1 cellular context compared by ENCODE assay signal in the genomic region with DNA sequence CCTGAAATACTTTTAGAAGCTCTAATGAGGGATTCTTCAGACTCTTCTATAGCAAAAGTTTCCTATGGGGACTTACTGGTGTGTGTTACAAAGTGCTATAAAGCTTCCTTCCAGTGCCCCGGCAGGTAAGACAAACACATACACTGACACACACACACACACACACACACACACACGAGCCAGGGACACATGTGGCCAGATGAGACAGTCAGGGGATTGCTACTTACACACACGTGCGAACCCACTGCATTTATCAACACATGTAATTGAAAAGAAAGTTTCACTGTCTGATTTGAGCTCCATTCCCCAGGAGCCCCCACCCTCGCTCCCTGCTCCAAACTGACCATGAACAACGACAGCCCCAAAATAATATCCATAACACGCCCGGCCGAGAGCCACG.
TF ChIP-seq lines count a peak whose summit lies in the region.

No MANE protein-coding gene starts in this region.

TF ChIP-seq in SK-N-SH, 30 proteins besides CTCF, POLR2A, EP300 and RAD21 (continued from another document):
- TF ChIP-seq, protein P1, sequence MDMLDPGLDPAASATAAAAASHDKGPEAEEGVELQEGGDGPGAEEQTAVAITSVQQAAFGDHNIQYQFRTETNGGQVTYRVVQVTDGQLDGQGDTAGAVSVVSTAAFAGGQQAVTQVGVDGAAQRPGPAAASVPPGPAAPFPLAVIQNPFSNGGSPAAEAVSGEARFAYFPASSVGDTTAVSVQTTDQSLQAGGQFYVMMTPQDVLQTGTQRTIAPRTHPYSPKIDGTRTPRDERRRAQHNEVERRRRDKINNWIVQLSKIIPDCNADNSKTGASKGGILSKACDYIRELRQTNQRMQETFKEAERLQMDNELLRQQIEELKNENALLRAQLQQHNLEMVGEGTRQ (IDR thresholded peaks at IDR 0.05; ENCODE audit: borderline replicate concordance, low read depth, low read length), result no peak
- TF ChIP-seq, protein P2, sequence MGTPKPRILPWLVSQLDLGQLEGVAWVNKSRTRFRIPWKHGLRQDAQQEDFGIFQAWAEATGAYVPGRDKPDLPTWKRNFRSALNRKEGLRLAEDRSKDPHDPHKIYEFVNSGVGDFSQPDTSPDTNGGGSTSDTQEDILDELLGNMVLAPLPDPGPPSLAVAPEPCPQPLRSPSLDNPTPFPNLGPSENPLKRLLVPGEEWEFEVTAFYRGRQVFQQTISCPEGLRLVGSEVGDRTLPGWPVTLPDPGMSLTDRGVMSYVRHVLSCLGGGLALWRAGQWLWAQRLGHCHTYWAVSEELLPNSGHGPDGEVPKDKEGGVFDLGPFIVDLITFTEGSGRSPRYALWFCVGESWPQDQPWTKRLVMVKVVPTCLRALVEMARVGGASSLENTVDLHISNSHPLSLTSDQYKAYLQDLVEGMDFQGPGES (IDR thresholded peaks at IDR 0.05; ENCODE audit: low read depth, low read length), result no peak
- TF ChIP-seq FOXM1 (IDR thresholded peaks at IDR 0.05; ENCODE audit: low read depth) (no peak), RXRA (IDR thresholded peaks at IDR 0.05; ENCODE audit: borderline replicate concordance, low read depth) (no peak), YY1 (IDR thresholded peaks at IDR 0.05; ENCODE audit: low read depth) (no peak)
